ENCODE assay signal across 8 cellular contexts in genomic region chr16:2251281-2252111, GRCh38. TPM values are rescaled to one million over a fixed set of nuclear protein-coding genes. Genes with fewer than 3 reads are reported as not detected.
DNase-seq lines count a peak whose midpoint lies in the region; ATAC-seq and TF ChIP-seq lines count a peak whose summit lies in the region.

Gene ECI1 (minus strand): TSS chr16:2251587. CDS start chr16:2251566, 21 bp downstream.

- H3K27ac ChIP-seq in colonic mucosa = peak within 1 kb of the TSS; percentile 88
- H3K27ac ChIP-seq in layer of hippocampus (ENCODE audit: low read depth, low read length) = peak within 1 kb of the TSS; percentile 89

- peaks cover 9% of the 10 kb centered on the region for H3K4me1 ChIP-seq in colonic mucosa

- H3K4me3 ChIP-seq in colonic mucosa = peak within 1 kb of the TSS; percentile 42

- H3K9me3 ChIP-seq in colonic mucosa = no peaks in the 10 kb centered on the region

- peaks cover 14% of the 10 kb centered on the region for H3K36me3 ChIP-seq in colonic mucosa

- H3K27me3 ChIP-seq in colonic mucosa (no peaks in the 10 kb centered on the region), layer of hippocampus (ENCODE audit: control insufficient read depth, insufficient read depth, low read length) (no peaks in the 10 kb centered on the region)

- intact Hi-C loops in colonic mucosa (cut with DNase I) = no loop called here

- peak; percentile 89 for ATAC-seq in GM19023 (IDR thresholded peaks at IDR 0.05; ENCODE audit: unreplicated experiment)
- peak; percentile 90 for ATAC-seq in HG03280 (IDR thresholded peaks at IDR 0.05; ENCODE audit: unreplicated experiment)

- H3K9ac ChIP-seq in colonic mucosa (ENCODE audit: low read depth in 2 of 2, low read length in 2 of 2) = peak within 1 kb of the TSS; percentile 70 to 93

- TF ChIP-seq CTCF in colonic mucosa (IDR thresholded peaks at IDR 0.05) = peak; percentile 73

- DNase-seq in AML-193 (lab: John Stamatoyannopoulos, UW) = peak; percentile 85 to 92
- peak; percentile 95 for DNase-seq in NCI-H460 (ENCODE audit: extremely low read depth, low read depth)
- DNase-seq in activated CD4-positive, alpha-beta T cell treated with anti-CD3 and anti-CD28 coated beads for 4 hours = peak; percentile 71 to 76
- DNase-seq in colonic mucosa = peak; percentile 97
- peak; percentile 58 to 76 for DNase-seq in stimulated activated CD4-positive, alpha-beta T cell treated with anti-CD3 and anti-CD28 coated beads, Interleukin-1b, Interleukin-23, amount 100 ng/mL, for 4 hours (ENCODE audit: low read depth in 2 of 2)

RNA-seq across cellular contexts. Expression of gene ECI1, which starts in this region (rescaled TPM):
- total RNA-seq in NCI-H460 (2014; rRNA removed; shearing (Covaris generic)) = 87.3 and 107 TPM in 2 replicates
- 165 and 200 TPM in 2 replicates for polyA plus RNA-seq in NCI-H460 (2014; cell fraction: nucleus; rRNA removed)
- 100 to 1,000 TPM; 109 to 134 TPM for total RNA-seq in colonic mucosa

Comparison
In these comparisons a context has a peak if more than half of its experiments do, and no peak if none do; other contexts are left out.
1. Peak in every context shown above with its lines: DNase-seq, ATAC-seq, H3K4me3 ChIP-seq and H3K27ac ChIP-seq.